In the genomic region with DNA sequence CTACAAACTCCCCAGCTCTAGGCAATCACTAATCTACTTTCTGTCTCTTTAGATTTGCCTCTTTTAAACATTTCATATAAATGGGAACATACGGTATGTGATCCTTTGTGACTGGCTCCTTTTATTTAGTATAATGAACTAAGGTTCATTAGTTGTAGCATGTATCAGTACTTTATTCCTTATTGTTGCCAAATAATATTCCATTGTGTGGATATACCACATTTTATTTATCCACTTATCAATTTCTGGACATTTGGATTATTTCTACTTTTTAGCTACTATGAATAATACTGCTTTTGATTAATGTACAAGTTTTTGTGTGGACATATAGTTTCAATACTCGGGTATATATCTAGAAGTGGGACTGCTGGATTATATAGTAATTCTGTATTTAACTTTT, we compare ENCODE assay signal across 8 cellular contexts.
"Had no signal": no experiment of that assay in that cellular context is flagged by ENCODE, and none has a peak within 500 bp of the region (broad histone marks: within the 10 kb centered on the region; RNA-seq: fewer than 3 reads in every experiment).

No MANE protein-coding gene starts in this region.

- H2AFZ ChIP-seq: GM23338 had no signal

- H3K4me3 Mint-ChIP-seq: GM23338, H9 had no signal

- H3K9me3 Mint-ChIP-seq: GM23338, H9 had no signal

- ATAC-seq: GM23338, HCT116, K562 had no signal

- DNase-seq: H9, IMR-90 had no signal

- H3K4me2 ChIP-seq: GM23338 had no signal

- H3K4me3 ChIP-seq: GM23338, K562 had no signal

- H3K27ac Mint-ChIP-seq: GM23338, H9 had no signal

- FAIRE-seq: H1, H54, HTR-8/SVneo, K562 had no signal
